ENCODE assay signal across 8 cellular contexts in genomic region chr5:78269088-78269703, GRCh38. TPM values are rescaled to one million over a fixed set of nuclear protein-coding genes. Genes with fewer than 3 reads are reported as not detected.
DNase-seq lines count a peak whose midpoint lies in the region; ATAC-seq and TF ChIP-seq lines count a peak whose summit lies in the region.
"Had no signal": no experiment of that assay in that cellular context is flagged by ENCODE, and none has a peak within 500 bp of the region (broad histone marks: within the 10 kb centered on the region; RNA-seq: fewer than 3 reads in every experiment).

No MANE protein-coding gene starts in this region.

- H3K4me2 ChIP-seq in parathyroid adenoma (ENCODE audit: low read length) = no peak overlapping the region

- H3K27ac ChIP-seq in parathyroid adenoma = no peak overlapping the region
- H3K27ac ChIP-seq in caudate nucleus (ENCODE audit: low read depth, low read length) = no peak overlapping the region
- H3K27ac ChIP-seq: SK-N-MC had no signal

- H3K27me3 ChIP-seq in parathyroid adenoma (ENCODE audit: control insufficient read depth, insufficient read depth, low read length) = no peaks in the 10 kb centered on the region

- no peaks in the 10 kb centered on the region for H3K9me3 ChIP-seq in parathyroid adenoma (ENCODE audit: control insufficient read depth, low read length)

- no peaks in the 10 kb centered on the region for H3K36me3 ChIP-seq in parathyroid adenoma (ENCODE audit: control insufficient read depth, insufficient read depth, low read length)

- H3K4me3 ChIP-seq in parathyroid adenoma (ENCODE audit: low read depth, low read length) = no peak overlapping the region
- H3K4me3 ChIP-seq: SK-N-MC had no signal

- ATAC-seq in HG03097 (IDR thresholded peaks at IDR 0.05; ENCODE audit: low FRiP score, unreplicated experiment) = no peak

- DNase-seq in NAMALWA (ENCODE audit: low spot score) (peak; percentile 51), dermis blood vessel endothelial cell (peak; percentile 41), caudate nucleus (lab: John Stamatoyannopoulos, UW) (no peak), inferior parietal cortex (ENCODE audit: extremely low spot score) (no peak)

- no peak overlapping the region for H2AFZ ChIP-seq in parathyroid adenoma

- H3K4me1 ChIP-seq in parathyroid adenoma = peaks cover 7% of the 10 kb centered on the region

- no peaks in the 10 kb centered on the region for H3K79me2 ChIP-seq in parathyroid adenoma

- peak; percentile 6; the same call in 1 of the 2 replicates for TF ChIP-seq CTCF in GM12874 (IDR thresholded peaks at IDR 0.05; ENCODE audit: insufficient read depth, low read depth, low read length)
- TF ChIP-seq CTCF in parathyroid adenoma (IDR thresholded peaks at IDR 0.05) = peak; percentile 58

- no peak overlapping the region for H3K9ac ChIP-seq in parathyroid adenoma

RNA-seq across cellular contexts. Expression of gene AP3B1, which starts 25.3 kb away (rescaled TPM):
- total RNA-seq in dermis blood vessel endothelial cell = 41.2 and 63.2 TPM in 2 replicates

Comparison
In these comparisons a context has a peak if more than half of its experiments do, and no peak if none do; other contexts are left out.
1. DNase-seq: peak in NAMALWA (single experiment) and dermis blood vessel endothelial cell (single experiment); none in caudate nucleus (0 of 61) and inferior parietal cortex (single experiment).